In genomic region chr2:60424233-60424632, GRCh38 we compare ENCODE assay signal across 22 cellular contexts.
"Had no signal": no experiment of that assay in that cellular context is flagged by ENCODE, and none has a peak within 500 bp of the region (broad histone marks: within the 10 kb centered on the region; RNA-seq: fewer than 3 reads in every experiment).

No MANE protein-coding gene starts in this region.

- H3K9me3 Mint-ChIP-seq: stimulated activated naive CD8-positive, alpha-beta T cell treated with anti-CD3 and anti-CD28 coated beads, Interleukin-15, Interleukin-2, amounts not matched to agents 100 ng/mL and 50 ng/mL, for 24 hours had no signal

- H3K4me3 Mint-ChIP-seq: activated CD4-positive, alpha-beta T cell treated with anti-CD3 and anti-CD28 coated beads for 36 hours; activated naive CD8-positive, alpha-beta T cell; mesothelial cell of epicardium; naive thymus-derived CD4-positive, alpha-beta T cell; neural crest cell; stimulated activated naive CD8-positive, alpha-beta T cell treated with anti-CD3 and anti-CD28 coated beads, Interleukin-15, Interleukin-2, amounts not matched to agents 100 ng/mL and 50 ng/mL, for 24 hours; T-helper 17 cell had no signal

- ATAC-seq: activated CD4-positive, alpha-beta T cell treated with anti-CD3 and anti-CD28 coated beads for 36 hours; left colon; naive thymus-derived CD4-positive, alpha-beta T cell; psoas muscle; T-helper 17 cell had no signal

- H3K27ac Mint-ChIP-seq: activated CD4-positive, alpha-beta T cell treated with anti-CD3 and anti-CD28 coated beads for 36 hours; activated naive CD8-positive, alpha-beta T cell; mesothelial cell of epicardium; naive thymus-derived CD4-positive, alpha-beta T cell; stimulated activated naive CD8-positive, alpha-beta T cell treated with anti-CD3 and anti-CD28 coated beads, Interleukin-15, Interleukin-2, amounts not matched to agents 100 ng/mL and 50 ng/mL, for 24 hours; T-helper 17 cell had no signal

- DNase-seq: activated CD4-positive, alpha-beta T cell treated with anti-CD3 and anti-CD28 coated beads for 36 hours; activated CD4-positive, CD25-positive, alpha-beta regulatory T cell; activated CD8-positive, alpha-beta memory T cell treated with anti-CD3 and anti-CD28 coated beads for 24 hours; activated effector memory CD4-positive, alpha-beta T cell treated with Interleukin-2 at 50 U/mL for 16 hours; activated naive CD4-positive, alpha-beta T cell treated with Interleukin-2 at 50 U/mL for 16 hours; anterior cingulate cortex; effector CD8-positive, alpha-beta T cell; hippocampal formation; left colon; mammary epithelial cell; naive thymus-derived CD4-positive, alpha-beta T cell; pancreas; psoas muscle; stimulated activated CD4-positive, alpha-beta T cell treated with anti-CD3 and anti-CD28 coated beads, Interleukin-12 subunit alpha, Interleukin-12 subunit beta, amount 100 ng/mL, for 4 hours; stimulated activated CD4-positive, alpha-beta T cell treated with anti-CD3 and anti-CD28 coated beads, Interleukin-4, amount 100 ng/mL, for 1 hour; T-helper 17 cell; T1000; trophoblast cell had no signal

- H3K27me3 Mint-ChIP-seq: activated CD4-positive, alpha-beta T cell treated with anti-CD3 and anti-CD28 coated beads for 36 hours; activated naive CD8-positive, alpha-beta T cell; stimulated activated naive CD8-positive, alpha-beta T cell treated with anti-CD3 and anti-CD28 coated beads, Interleukin-15, Interleukin-2, amounts not matched to agents 100 ng/mL and 50 ng/mL, for 24 hours had no signal

- H3K4me1 Mint-ChIP-seq: activated CD4-positive, alpha-beta T cell treated with anti-CD3 and anti-CD28 coated beads for 36 hours; neural crest cell; T-helper 17 cell had no signal

- H3K36me3 Mint-ChIP-seq: activated naive CD8-positive, alpha-beta T cell; mesothelial cell of epicardium; naive thymus-derived CD4-positive, alpha-beta T cell had no signal
